Comparison of ENCODE assay signal across 1 cellular context in genomic region chr1:99891997-99892396, GRCh38.
TF ChIP-seq lines count a peak whose summit lies in the region.

No MANE protein-coding gene starts in this region.

TF ChIP-seq in HepG2, 621 proteins besides CTCF, POLR2A, EP300 and RAD21 (continued from another document):
- TF ChIP-seq ZNF800 (CRISPR knock-in tag; IDR thresholded peaks at IDR 0.05) = no peak
- TF ChIP-seq, protein P1, sequence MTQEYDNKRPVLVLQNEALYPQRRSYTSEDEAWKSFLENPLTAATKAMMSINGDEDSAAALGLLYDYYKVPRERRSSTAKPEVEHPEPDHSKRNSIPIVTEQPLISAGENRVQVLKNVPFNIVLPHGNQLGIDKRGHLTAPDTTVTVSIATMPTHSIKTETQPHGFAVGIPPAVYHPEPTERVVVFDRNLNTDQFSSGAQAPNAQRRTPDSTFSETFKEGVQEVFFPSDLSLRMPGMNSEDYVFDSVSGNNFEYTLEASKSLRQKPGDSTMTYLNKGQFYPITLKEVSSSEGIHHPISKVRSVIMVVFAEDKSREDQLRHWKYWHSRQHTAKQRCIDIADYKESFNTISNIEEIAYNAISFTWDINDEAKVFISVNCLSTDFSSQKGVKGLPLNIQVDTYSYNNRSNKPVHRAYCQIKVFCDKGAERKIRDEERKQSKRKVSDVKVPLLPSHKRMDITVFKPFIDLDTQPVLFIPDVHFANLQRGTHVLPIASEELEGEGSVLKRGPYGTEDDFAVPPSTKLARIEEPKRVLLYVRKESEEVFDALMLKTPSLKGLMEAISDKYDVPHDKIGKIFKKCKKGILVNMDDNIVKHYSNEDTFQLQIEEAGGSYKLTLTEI (CRISPR knock-in tag; conservative IDR thresholded peaks at IDR 0.05) = no peak
- TF ChIP-seq, protein P2, sequence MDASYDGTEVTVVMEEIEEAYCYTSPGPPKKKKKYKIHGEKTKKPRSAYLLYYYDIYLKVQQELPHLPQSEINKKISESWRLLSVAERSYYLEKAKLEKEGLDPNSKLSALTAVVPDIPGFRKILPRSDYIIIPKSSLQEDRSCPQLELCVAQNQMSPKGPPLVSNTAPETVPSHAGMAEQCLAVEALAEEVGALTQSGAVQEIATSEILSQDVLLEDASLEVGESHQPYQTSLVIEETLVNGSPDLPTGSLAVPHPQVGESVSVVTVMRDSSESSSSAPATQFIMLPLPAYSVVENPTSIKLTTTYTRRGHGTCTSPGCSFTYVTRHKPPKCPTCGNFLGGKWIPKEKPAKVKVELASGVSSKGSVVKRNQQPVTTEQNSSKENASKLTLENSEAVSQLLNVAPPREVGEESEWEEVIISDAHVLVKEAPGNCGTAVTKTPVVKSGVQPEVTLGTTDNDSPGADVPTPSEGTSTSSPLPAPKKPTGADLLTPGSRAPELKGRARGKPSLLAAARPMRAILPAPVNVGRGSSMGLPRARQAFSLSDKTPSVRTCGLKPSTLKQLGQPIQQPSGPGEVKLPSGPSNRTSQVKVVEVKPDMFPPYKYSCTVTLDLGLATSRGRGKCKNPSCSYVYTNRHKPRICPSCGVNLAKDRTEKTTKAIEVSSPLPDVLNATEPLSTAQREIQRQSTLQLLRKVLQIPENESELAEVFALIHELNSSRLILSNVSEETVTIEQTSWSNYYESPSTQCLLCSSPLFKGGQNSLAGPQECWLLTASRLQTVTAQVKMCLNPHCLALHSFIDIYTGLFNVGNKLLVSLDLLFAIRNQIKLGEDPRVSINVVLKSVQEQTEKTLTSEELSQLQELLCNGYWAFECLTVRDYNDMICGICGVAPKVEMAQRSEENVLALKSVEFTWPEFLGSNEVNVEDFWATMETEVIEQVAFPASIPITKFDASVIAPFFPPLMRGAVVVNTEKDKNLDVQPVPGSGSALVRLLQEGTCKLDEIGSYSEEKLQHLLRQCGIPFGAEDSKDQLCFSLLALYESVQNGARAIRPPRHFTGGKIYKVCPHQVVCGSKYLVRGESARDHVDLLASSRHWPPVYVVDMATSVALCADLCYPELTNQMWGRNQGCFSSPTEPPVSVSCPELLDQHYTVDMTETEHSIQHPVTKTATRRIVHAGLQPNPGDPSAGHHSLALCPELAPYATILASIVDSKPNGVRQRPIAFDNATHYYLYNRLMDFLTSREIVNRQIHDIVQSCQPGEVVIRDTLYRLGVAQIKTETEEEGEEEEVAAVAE (CRISPR knock-in tag; IDR thresholded peaks at IDR 0.05; ENCODE audit: borderline replicate concordance) = no peak
- no peak for TF ChIP-seq SAP130 (CRISPR knock-in tag; IDR thresholded peaks at IDR 0.05; ENCODE audit: low read depth)
- no peak for TF ChIP-seq NBN (conservative IDR thresholded peaks at IDR 0.05)
- no peak for TF ChIP-seq PBX2 (CRISPR knock-in tag; IDR thresholded peaks at IDR 0.05)
- TF ChIP-seq KLF15 (CRISPR knock-in tag; IDR thresholded peaks at IDR 0.05; ENCODE audit: borderline replicate concordance) = no peak
- no peak for TF ChIP-seq ZC3H4 (CRISPR knock-in tag; IDR thresholded peaks at IDR 0.05; ENCODE audit: borderline replicate concordance)
- TF ChIP-seq GTF2F1 (IDR thresholded peaks at IDR 0.05; ENCODE audit: low read length) = no peak
